17 cellular contexts compared by ENCODE assay signal in genomic region chr22:31841029-31841827, GRCh38.
A peak's percentile ranks its signal among the peaks of the same experiment; 100 is the strongest.
DNase-seq lines count a peak whose midpoint lies in the region; FAIRE-seq and TF ChIP-seq lines count a peak whose summit lies in the region.
"Had no signal": no experiment of that assay in that cellular context is flagged by ENCODE, and none has a peak within 500 bp of the region (broad histone marks: within the 10 kb centered on the region; RNA-seq: fewer than 3 reads in every experiment).

No MANE protein-coding gene starts in this region.

- H3K4me2 ChIP-seq in osteoblast (ENCODE audit: insufficient read depth, low read length), result peak overlapping the region; percentile 9

- H3K79me2 ChIP-seq in osteoblast (ENCODE audit: insufficient read depth, low read length), result no peaks in the 10 kb centered on the region

- H3K4me1 ChIP-seq in osteoblast (ENCODE audit: insufficient read depth, low read length), result peaks cover 5% of the 10 kb centered on the region
- H3K4me1 ChIP-seq: vagina had no signal

- TF ChIP-seq CTCF in dorsolateral prefrontal cortex (IDR thresholded peaks at IDR 0.05 in 54 of 56, conservative IDR thresholded peaks at IDR 0.05 in 2 of 56; ENCODE audit: low read depth in 1 of 56, partially characterized antibody in 56 of 56), result no peak
- no peak for TF ChIP-seq CTCF in osteoblast (IDR thresholded peaks at IDR 0.05; ENCODE audit: extremely low read depth, low read depth, low read length)

- H3K9me3 ChIP-seq in osteoblast (ENCODE audit: low read depth, low read length), result no peaks in the 10 kb centered on the region
- no peaks in the 10 kb centered on the region for H3K9me3 ChIP-seq in MG63
- H3K9me3 ChIP-seq: neutrophil, vagina had no signal

- peak; percentile 70 for FAIRE-seq in GM18507 (lab: Jason Lieb, UNC)

- H3K4me3 ChIP-seq in dorsolateral prefrontal cortex, result peak overlapping the region in 50 of 59 donors; percentile 0 to 57 (median 31)
- H3K4me3 ChIP-seq in osteoblast (ENCODE audit: insufficient read depth, low read length), result no peak overlapping the region
- no peak overlapping the region for H3K4me3 ChIP-seq in MG63
- H3K4me3 ChIP-seq: vagina had no signal

- H3K27ac ChIP-seq in dorsolateral prefrontal cortex (peak overlapping the region in 54 of 59 donors; percentile 6 to 84 (median 60)), osteoblast (ENCODE audit: low read depth, low read length) (no peak overlapping the region)
- H3K27ac ChIP-seq: HL-60, neutrophil, vagina had no signal

- DNase-seq in Ammon's horn (ENCODE audit: low spot score) (peak; percentile 34), GM18507 (ENCODE audit: extremely low spot score, insufficient read length, low read depth) (no peak), dorsolateral prefrontal cortex (no peak), osteoblast (ENCODE audit: insufficient read length, low spot score, missing footprints) (no peak), COR-L47 (lab: John Stamatoyannopoulos, UW) (no peak), T1000 (lab: John Stamatoyannopoulos, UW) (no peak), NCI-H345 (lab: John Stamatoyannopoulos, UW) (no peak), MG63 (no peak)
- DNase-seq: activated CD4-positive, alpha-beta T cell treated with anti-CD3 and anti-CD28 coated beads for 48 hours; activated T-cell treated with anti-CD3 and anti-CD28 coated beads, Interleukin-2, amount 50 U/mL, for 4 hours; KG1; NCI-H146; SHP77; stimulated activated CD4-positive, alpha-beta T cell treated with anti-CD3 and anti-CD28 coated beads, Interleukin-4, amount 100 ng/mL, for 24 hours had no signal

- intact Hi-C loops in dorsolateral prefrontal cortex (cut with DNase I), result no loop called here

- H3K27me3 ChIP-seq in dorsolateral prefrontal cortex (no peaks in the 10 kb centered on the region), osteoblast (ENCODE audit: insufficient read depth, low read length) (no peaks in the 10 kb centered on the region), MG63 (no peaks in the 10 kb centered on the region)
- H3K27me3 ChIP-seq: neutrophil, vagina had no signal

- H4K20me1 ChIP-seq in osteoblast (ENCODE audit: insufficient read depth, low read length), result no peaks in the 10 kb centered on the region

- H3K36me3 ChIP-seq in osteoblast (ENCODE audit: insufficient read depth, low read length), result peaks cover 19% of the 10 kb centered on the region
- H3K36me3 ChIP-seq in MG63, result peaks cover 21% of the 10 kb centered on the region

- H2AFZ ChIP-seq in osteoblast (ENCODE audit: low read length), result no peak overlapping the region

Comparison
In these comparisons a context has a peak if more than half of its experiments do, and no peak if none do; other contexts are left out.
1. H3K4me3 ChIP-seq: peak in dorsolateral prefrontal cortex (50 of 59); none in osteoblast (single experiment) and MG63 (single experiment).